In genomic region chr15:70094690-70095311, GRCh38 we compare ENCODE assay signal across 8 cellular contexts. TPM values are rescaled to one million over a fixed set of nuclear protein-coding genes. Genes with fewer than 3 reads are reported as not detected.
DNase-seq lines count a peak whose midpoint lies in the region; ATAC-seq and TF ChIP-seq lines count a peak whose summit lies in the region.

No MANE protein-coding gene starts in this region.

- peaks cover 51% of the 10 kb centered on the region for H3K36me3 Mint-ChIP-seq in stimulated activated naive CD8-positive, alpha-beta T cell treated with anti-CD3 and anti-CD28 coated beads, Interleukin-15, Interleukin-2, amounts not matched to agents 100 ng/mL and 50 ng/mL, for 24 hours (ENCODE audit: low read depth)
- peaks cover 13 to 24% of the 10 kb centered on the region in 2 donors for H3K36me3 Mint-ChIP-seq in activated T-cell treated with anti-CD3 and anti-CD28 coated beads, Interleukin-2, amount 50 U/mL, for 72 hours (ENCODE audit: insufficient read depth in 2 of 2)

- H3K4me3 ChIP-seq in testis: peak overlapping the region; percentile 89 to 90

- no peaks in the 10 kb centered on the region for H3K9me3 ChIP-seq in testis

- peak overlapping the region; percentile 37 for H3K27ac Mint-ChIP-seq in stimulated activated naive CD8-positive, alpha-beta T cell treated with anti-CD3 and anti-CD28 coated beads, Interleukin-15, Interleukin-2, amounts not matched to agents 100 ng/mL and 50 ng/mL, for 24 hours
- peak overlapping the region; percentile 47 for H3K27ac Mint-ChIP-seq in activated T-cell treated with anti-CD3 and anti-CD28 coated beads, Interleukin-2, amount 50 U/mL, for 72 hours

- H3K36me3 ChIP-seq in testis (ENCODE audit: low read depth, missing control alignments): no peaks in the 10 kb centered on the region

- TF ChIP-seq CTCF in testis (IDR thresholded peaks at IDR 0.05): no peak

- no peaks in the 10 kb centered on the region for H3K27me3 Mint-ChIP-seq in stimulated activated naive CD8-positive, alpha-beta T cell treated with anti-CD3 and anti-CD28 coated beads, Interleukin-15, Interleukin-2, amounts not matched to agents 100 ng/mL and 50 ng/mL, for 24 hours
- H3K27me3 Mint-ChIP-seq in activated T-cell treated with anti-CD3 and anti-CD28 coated beads, Interleukin-2, amount 50 U/mL, for 72 hours (ENCODE audit: low read depth): no peaks in the 10 kb centered on the region

- peak overlapping the region; percentile 86 to 99 for H3K27ac ChIP-seq in testis

- intact Hi-C loops in testis (cut with DNase I; ENCODE audit: low total_unique reads): no loop called here

- peak overlapping the region; percentile 99 for H3K4me3 Mint-ChIP-seq in stimulated activated naive CD8-positive, alpha-beta T cell treated with anti-CD3 and anti-CD28 coated beads, Interleukin-15, Interleukin-2, amounts not matched to agents 100 ng/mL and 50 ng/mL, for 24 hours
- H3K4me3 Mint-ChIP-seq in activated T-cell treated with anti-CD3 and anti-CD28 coated beads, Interleukin-2, amount 50 U/mL, for 72 hours: peak overlapping the region; percentile 91 to 95

- peaks cover 45% of the 10 kb centered on the region for H3K4me1 ChIP-seq in testis

- no peaks in the 10 kb centered on the region for H3K9me3 Mint-ChIP-seq in stimulated activated naive CD8-positive, alpha-beta T cell treated with anti-CD3 and anti-CD28 coated beads, Interleukin-15, Interleukin-2, amounts not matched to agents 100 ng/mL and 50 ng/mL, for 24 hours
- no peaks in the 10 kb centered on the region for H3K9me3 Mint-ChIP-seq in activated T-cell treated with anti-CD3 and anti-CD28 coated beads, Interleukin-2, amount 50 U/mL, for 72 hours

- no peak for ATAC-seq in stimulated activated naive CD8-positive, alpha-beta T cell treated with anti-CD3 and anti-CD28 coated beads, Interleukin-15, Interleukin-2, amounts not matched to agents 100 U/mL and 50 U/mL, for 24 hours
- no peak for ATAC-seq in activated T-cell treated with anti-CD3 and anti-CD28 coated beads, Interleukin-2, amount 50 U/mL, for 72 hours (replicated peaks in 1 of 2)
- ATAC-seq in HG02623 (IDR thresholded peaks at IDR 0.05; ENCODE audit: unreplicated experiment) (no peak), HG03175 (IDR thresholded peaks at IDR 0.05; ENCODE audit: unreplicated experiment) (no peak)

- peaks cover 71% of the 10 kb centered on the region for H3K4me1 Mint-ChIP-seq in stimulated activated naive CD8-positive, alpha-beta T cell treated with anti-CD3 and anti-CD28 coated beads, Interleukin-15, Interleukin-2, amounts not matched to agents 100 ng/mL and 50 ng/mL, for 24 hours (ENCODE audit: low read depth)
- H3K4me1 Mint-ChIP-seq in activated T-cell treated with anti-CD3 and anti-CD28 coated beads, Interleukin-2, amount 50 U/mL, for 72 hours (ENCODE audit: low read depth): peaks cover 72% of the 10 kb centered on the region

- 20% methylated on average over 8 of the region's 8 CpGs for WGBS in testis, 2 donors

- no peak for TF ChIP-seq POLR2A in testis (IDR thresholded peaks at IDR 0.05)

- no peak for DNase-seq in stimulated activated naive CD8-positive, alpha-beta T cell treated with anti-CD3 and anti-CD28 coated beads, Interleukin-15, Interleukin-2, amounts not matched to agents 100 U/mL and 50 U/mL, for 24 hours
- no peak for DNase-seq in activated T-cell treated with anti-CD3 and anti-CD28 coated beads, Interleukin-2, amount 50 U/mL, for 72 hours
- peak; percentile 60 for DNase-seq in islet precursor cell
- DNase-seq in testis: peak; percentile 28
- no peak for DNase-seq in stimulated activated CD4-positive, alpha-beta T cell treated with anti-CD3 and anti-CD28 coated beads, Interleukin-4, amount 100 ng/mL, for 24 hours

- no peaks in the 10 kb centered on the region for H3K27me3 ChIP-seq in testis

RNA-seq across cellular contexts. Expression of gene TLE3, which starts 2.9 kb away (rescaled TPM):
- total RNA-seq in activated T-cell treated with anti-CD3 and anti-CD28 coated beads, Interleukin-2, amount 50 U/mL, for 72 hours: 100 to 1,000 TPM in 1 of 2 donors, 10 to 100 TPM in 1; 84.6 to 112 TPM
- total RNA-seq in testis: 100 to 1,000 TPM in 1 of 2 donors, 10 to 100 TPM in 1; 99.5 to 139 TPM
- polyA plus RNA-seq in testis (ENCODE audit: insufficient read depth, low read depth, low replicate concordance): 60.5 TPM

Comparison
In these comparisons a context has a peak if more than half of its experiments do, and no peak if none do; other contexts are left out.
1. DNase-seq: peak in islet precursor cell (single experiment) and testis (single experiment); none in stimulated activated naive CD8-positive, alpha-beta T cell treated with anti-CD3 and anti-CD28 coated beads, Interleukin-15, Interleukin-2, amounts not matched to agents 100 U/mL and 50 U/mL, for 24 hours (single experiment), activated T-cell treated with anti-CD3 and anti-CD28 coated beads, Interleukin-2, amount 50 U/mL, for 72 hours (0 of 2) and stimulated activated CD4-positive, alpha-beta T cell treated with anti-CD3 and anti-CD28 coated beads, Interleukin-4, amount 100 ng/mL, for 24 hours (single experiment).